ENCODE assay signal across 1 cellular context in genomic region chr18:48160622-48161021, GRCh38.
TF ChIP-seq lines count a peak whose summit lies in the region.

No MANE protein-coding gene starts in this region.

TF ChIP-seq in GM23338, 12 proteins besides CTCF, POLR2A, EP300 and RAD21 (continued from another document):
- TF ChIP-seq ZNF462 (CRISPR knock-in tag; IDR thresholded peaks at IDR 0.05) (no peak), NANOG (IDR thresholded peaks at IDR 0.05; ENCODE audit: borderline replicate concordance) (no peak), ETS1 (IDR thresholded peaks at IDR 0.05) (no peak), POLR2AphosphoS5 (IDR thresholded peaks at IDR 0.05; ENCODE audit: low read depth) (no peak), EZH2phosphoT487 (IDR thresholded peaks at IDR 0.05; ENCODE audit: unreplicated experiment) (no peak), ZNF114 (CRISPR knock-in tag; IDR thresholded peaks at IDR 0.05) (no peak), JUNB (IDR thresholded peaks at IDR 0.05; ENCODE audit: unreplicated experiment) (no peak)
- TF ChIP-seq, protein P1, sequence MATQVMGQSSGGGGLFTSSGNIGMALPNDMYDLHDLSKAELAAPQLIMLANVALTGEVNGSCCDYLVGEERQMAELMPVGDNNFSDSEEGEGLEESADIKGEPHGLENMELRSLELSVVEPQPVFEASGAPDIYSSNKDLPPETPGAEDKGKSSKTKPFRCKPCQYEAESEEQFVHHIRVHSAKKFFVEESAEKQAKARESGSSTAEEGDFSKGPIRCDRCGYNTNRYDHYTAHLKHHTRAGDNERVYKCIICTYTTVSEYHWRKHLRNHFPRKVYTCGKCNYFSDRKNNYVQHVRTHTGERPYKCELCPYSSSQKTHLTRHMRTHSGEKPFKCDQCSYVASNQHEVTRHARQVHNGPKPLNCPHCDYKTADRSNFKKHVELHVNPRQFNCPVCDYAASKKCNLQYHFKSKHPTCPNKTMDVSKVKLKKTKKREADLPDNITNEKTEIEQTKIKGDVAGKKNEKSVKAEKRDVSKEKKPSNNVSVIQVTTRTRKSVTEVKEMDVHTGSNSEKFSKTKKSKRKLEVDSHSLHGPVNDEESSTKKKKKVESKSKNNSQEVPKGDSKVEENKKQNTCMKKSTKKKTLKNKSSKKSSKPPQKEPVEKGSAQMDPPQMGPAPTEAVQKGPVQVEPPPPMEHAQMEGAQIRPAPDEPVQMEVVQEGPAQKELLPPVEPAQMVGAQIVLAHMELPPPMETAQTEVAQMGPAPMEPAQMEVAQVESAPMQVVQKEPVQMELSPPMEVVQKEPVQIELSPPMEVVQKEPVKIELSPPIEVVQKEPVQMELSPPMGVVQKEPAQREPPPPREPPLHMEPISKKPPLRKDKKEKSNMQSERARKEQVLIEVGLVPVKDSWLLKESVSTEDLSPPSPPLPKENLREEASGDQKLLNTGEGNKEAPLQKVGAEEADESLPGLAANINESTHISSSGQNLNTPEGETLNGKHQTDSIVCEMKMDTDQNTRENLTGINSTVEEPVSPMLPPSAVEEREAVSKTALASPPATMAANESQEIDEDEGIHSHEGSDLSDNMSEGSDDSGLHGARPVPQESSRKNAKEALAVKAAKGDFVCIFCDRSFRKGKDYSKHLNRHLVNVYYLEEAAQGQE (IDR thresholded peaks at IDR 0.05; ENCODE audit: unreplicated experiment) = no peak
